1 cellular context compared by ENCODE assay signal in the genomic region with DNA sequence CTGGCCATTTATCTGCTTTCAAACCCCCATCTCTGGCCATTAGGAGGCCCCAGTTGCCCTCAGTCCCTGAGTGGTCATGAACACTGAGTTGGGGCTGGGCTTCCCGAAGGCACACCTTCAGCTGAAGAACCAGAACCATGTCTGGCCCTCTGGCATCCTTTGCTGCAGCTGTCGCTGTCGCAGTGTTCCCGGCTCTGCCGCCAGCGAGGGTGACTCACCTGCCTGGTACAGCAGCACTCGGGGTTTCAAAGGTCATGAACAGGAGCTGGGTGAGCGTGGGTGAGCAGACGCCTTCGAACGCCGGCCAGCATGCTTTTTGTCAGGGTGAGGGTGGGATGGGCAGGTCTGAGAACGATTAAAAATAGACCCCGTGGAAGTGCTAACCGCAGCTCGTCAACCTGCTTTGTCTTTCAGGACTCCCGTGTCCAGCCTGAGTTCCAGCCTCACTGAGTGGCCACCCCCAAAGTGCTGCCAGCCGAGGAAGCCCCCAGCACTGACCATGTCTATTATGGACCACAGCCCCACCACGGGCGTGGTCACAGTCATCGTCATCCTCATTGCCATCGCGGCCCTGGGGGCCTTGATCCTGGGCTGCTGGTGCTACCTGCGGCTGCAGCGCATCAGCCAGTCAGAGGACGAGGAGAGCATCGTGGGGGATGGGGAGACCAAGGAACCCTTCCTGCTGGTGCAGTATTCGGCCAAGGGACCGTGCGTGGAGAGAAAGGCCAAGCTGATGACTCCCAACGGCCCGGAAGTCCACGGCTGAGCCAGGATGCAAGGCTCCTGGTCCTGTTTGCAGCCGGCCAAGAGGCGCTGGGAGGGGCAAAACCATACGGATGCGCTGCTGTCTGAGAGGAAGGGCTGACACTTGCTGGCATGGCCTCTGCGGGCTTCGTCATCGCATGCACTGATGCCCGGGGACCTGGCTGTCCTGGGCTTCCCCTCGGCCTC.
A peak's percentile ranks its signal among the peaks of the same experiment; 100 is the strongest.
TF ChIP-seq lines count a peak whose summit lies in the region.

No MANE protein-coding gene starts in this region.

TF ChIP-seq in HepG2, 621 proteins besides CTCF, POLR2A, EP300 and RAD21 (continued from another document and continues in another):
- TF ChIP-seq ZNF446 (CRISPR knock-in tag; IDR thresholded peaks at IDR 0.05) (0 out of 2 replicates have a peak, but pooled peaks have one; percentile 44), ZNF703 (CRISPR knock-in tag; IDR thresholded peaks at IDR 0.05; ENCODE audit: borderline replicate concordance) (no peak), ELF4 (CRISPR knock-in tag; IDR thresholded peaks at IDR 0.05; ENCODE audit: borderline replicate concordance) (no peak), KDM6A (CRISPR knock-in tag; IDR thresholded peaks at IDR 0.05; ENCODE audit: low read depth) (peak; percentile 52; the same call in 1 of the 2 replicates), ZXDC (CRISPR knock-in tag; IDR thresholded peaks at IDR 0.05) (0 out of 2 replicates have a peak, but pooled peaks have one; percentile 51), ZNF572 (CRISPR knock-in tag; IDR thresholded peaks at IDR 0.05) (no peak), RBM39 (IDR thresholded peaks at IDR 0.05; ENCODE audit: low read depth, low read length, poor library complexity, severe bottlenecking) (no peak), ZNF34 (CRISPR knock-in tag; IDR thresholded peaks at IDR 0.05; ENCODE audit: borderline replicate concordance) (peak; percentile 45; the same call in 1 of the 2 replicates), ZNF343 (CRISPR knock-in tag; IDR thresholded peaks at IDR 0.05) (peak; percentile 64), CEBPG (CRISPR knock-in tag; IDR thresholded peaks at IDR 0.05) (no peak; the same call in 1 of the 2 replicates), ZSCAN9 (CRISPR knock-in tag; IDR thresholded peaks at IDR 0.05; ENCODE audit: borderline replicate concordance) (peak; percentile 62; the same call in 1 of the 2 replicates), ZNF335 (CRISPR knock-in tag; IDR thresholded peaks at IDR 0.05) (peak; percentile 65; the same call in 1 of the 2 replicates), ZNF274 (CRISPR knock-in tag; IDR thresholded peaks at IDR 0.05) (peak; percentile 11; the same call in 1 of the 2 replicates), MXI1 (IDR thresholded peaks at IDR 0.05; ENCODE audit: borderline replicate concordance, low read depth, low read length) (peak; percentile 69; the same call in 1 of the 3 replicates), THAP9 (CRISPR knock-in tag; IDR thresholded peaks at IDR 0.05; ENCODE audit: borderline replicate concordance) (peak; percentile 54; the same call in 1 of the 2 replicates), ZNF230 (CRISPR knock-in tag; IDR thresholded peaks at IDR 0.05) (no peak; the same call in 1 of the 2 replicates), ZFP82 (CRISPR knock-in tag; IDR thresholded peaks at IDR 0.05; ENCODE audit: borderline replicate concordance) (no peak), PAF1 (CRISPR knock-in tag; IDR thresholded peaks at IDR 0.05) (no peak), SETDB1 (CRISPR knock-in tag; IDR thresholded peaks at IDR 0.05; ENCODE audit: borderline replicate concordance) (no peak), SMC3 (IDR thresholded peaks at IDR 0.05; ENCODE audit: low read length) (no peak; the same call in 1 of the 2 replicates), SP2 (CRISPR knock-in tag; IDR thresholded peaks at IDR 0.05) (no peak), CHD4 (IDR thresholded peaks at IDR 0.05; ENCODE audit: borderline replicate concordance, low read length) (no peak)
- TF ChIP-seq, protein P1, sequence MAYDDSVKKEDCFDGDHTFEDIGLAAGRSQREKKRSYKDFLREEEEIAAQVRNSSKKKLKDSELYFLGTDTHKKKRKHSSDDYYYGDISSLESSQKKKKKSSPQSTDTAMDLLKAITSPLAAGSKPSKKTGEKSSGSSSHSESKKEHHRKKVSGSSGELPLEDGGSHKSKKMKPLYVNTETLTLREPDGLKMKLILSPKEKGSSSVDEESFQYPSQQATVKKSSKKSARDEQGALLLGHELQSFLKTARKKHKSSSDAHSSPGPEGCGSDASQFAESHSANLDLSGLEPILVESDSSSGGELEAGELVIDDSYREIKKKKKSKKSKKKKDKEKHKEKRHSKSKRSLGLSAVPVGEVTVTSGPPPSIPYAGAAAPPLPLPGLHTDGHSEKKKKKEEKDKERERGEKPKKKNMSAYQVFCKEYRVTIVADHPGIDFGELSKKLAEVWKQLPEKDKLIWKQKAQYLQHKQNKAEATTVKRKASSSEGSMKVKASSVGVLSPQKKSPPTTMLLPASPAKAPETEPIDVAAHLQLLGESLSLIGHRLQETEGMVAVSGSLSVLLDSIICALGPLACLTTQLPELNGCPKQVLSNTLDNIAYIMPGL (CRISPR knock-in tag; IDR thresholded peaks at IDR 0.05; ENCODE audit: borderline replicate concordance in 1 of 2, low read depth in 1 of 2) = peak in 1 of 2 experiments; percentile 47; a peak in 1 of 4 replicates
- TF ChIP-seq, protein P2, sequence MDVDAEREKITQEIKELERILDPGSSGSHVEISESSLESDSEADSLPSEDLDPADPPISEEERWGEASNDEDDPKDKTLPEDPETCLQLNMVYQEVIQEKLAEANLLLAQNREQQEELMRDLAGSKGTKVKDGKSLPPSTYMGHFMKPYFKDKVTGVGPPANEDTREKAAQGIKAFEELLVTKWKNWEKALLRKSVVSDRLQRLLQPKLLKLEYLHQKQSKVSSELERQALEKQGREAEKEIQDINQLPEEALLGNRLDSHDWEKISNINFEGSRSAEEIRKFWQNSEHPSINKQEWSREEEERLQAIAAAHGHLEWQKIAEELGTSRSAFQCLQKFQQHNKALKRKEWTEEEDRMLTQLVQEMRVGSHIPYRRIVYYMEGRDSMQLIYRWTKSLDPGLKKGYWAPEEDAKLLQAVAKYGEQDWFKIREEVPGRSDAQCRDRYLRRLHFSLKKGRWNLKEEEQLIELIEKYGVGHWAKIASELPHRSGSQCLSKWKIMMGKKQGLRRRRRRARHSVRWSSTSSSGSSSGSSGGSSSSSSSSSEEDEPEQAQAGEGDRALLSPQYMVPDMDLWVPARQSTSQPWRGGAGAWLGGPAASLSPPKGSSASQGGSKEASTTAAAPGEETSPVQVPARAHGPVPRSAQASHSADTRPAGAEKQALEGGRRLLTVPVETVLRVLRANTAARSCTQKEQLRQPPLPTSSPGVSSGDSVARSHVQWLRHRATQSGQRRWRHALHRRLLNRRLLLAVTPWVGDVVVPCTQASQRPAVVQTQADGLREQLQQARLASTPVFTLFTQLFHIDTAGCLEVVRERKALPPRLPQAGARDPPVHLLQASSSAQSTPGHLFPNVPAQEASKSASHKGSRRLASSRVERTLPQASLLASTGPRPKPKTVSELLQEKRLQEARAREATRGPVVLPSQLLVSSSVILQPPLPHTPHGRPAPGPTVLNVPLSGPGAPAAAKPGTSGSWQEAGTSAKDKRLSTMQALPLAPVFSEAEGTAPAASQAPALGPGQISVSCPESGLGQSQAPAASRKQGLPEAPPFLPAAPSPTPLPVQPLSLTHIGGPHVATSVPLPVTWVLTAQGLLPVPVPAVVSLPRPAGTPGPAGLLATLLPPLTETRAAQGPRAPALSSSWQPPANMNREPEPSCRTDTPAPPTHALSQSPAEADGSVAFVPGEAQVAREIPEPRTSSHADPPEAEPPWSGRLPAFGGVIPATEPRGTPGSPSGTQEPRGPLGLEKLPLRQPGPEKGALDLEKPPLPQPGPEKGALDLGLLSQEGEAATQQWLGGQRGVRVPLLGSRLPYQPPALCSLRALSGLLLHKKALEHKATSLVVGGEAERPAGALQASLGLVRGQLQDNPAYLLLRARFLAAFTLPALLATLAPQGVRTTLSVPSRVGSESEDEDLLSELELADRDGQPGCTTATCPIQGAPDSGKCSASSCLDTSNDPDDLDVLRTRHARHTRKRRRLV (CRISPR knock-in tag; IDR thresholded peaks at IDR 0.05) = no peak
- TF ChIP-seq, protein P3, sequence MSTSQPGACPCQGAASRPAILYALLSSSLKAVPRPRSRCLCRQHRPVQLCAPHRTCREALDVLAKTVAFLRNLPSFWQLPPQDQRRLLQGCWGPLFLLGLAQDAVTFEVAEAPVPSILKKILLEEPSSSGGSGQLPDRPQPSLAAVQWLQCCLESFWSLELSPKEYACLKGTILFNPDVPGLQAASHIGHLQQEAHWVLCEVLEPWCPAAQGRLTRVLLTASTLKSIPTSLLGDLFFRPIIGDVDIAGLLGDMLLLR (CRISPR knock-in tag; IDR thresholded peaks at IDR 0.05) = no peak
- TF ChIP-seq, protein P4, sequence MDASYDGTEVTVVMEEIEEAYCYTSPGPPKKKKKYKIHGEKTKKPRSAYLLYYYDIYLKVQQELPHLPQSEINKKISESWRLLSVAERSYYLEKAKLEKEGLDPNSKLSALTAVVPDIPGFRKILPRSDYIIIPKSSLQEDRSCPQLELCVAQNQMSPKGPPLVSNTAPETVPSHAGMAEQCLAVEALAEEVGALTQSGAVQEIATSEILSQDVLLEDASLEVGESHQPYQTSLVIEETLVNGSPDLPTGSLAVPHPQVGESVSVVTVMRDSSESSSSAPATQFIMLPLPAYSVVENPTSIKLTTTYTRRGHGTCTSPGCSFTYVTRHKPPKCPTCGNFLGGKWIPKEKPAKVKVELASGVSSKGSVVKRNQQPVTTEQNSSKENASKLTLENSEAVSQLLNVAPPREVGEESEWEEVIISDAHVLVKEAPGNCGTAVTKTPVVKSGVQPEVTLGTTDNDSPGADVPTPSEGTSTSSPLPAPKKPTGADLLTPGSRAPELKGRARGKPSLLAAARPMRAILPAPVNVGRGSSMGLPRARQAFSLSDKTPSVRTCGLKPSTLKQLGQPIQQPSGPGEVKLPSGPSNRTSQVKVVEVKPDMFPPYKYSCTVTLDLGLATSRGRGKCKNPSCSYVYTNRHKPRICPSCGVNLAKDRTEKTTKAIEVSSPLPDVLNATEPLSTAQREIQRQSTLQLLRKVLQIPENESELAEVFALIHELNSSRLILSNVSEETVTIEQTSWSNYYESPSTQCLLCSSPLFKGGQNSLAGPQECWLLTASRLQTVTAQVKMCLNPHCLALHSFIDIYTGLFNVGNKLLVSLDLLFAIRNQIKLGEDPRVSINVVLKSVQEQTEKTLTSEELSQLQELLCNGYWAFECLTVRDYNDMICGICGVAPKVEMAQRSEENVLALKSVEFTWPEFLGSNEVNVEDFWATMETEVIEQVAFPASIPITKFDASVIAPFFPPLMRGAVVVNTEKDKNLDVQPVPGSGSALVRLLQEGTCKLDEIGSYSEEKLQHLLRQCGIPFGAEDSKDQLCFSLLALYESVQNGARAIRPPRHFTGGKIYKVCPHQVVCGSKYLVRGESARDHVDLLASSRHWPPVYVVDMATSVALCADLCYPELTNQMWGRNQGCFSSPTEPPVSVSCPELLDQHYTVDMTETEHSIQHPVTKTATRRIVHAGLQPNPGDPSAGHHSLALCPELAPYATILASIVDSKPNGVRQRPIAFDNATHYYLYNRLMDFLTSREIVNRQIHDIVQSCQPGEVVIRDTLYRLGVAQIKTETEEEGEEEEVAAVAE (CRISPR knock-in tag; IDR thresholded peaks at IDR 0.05; ENCODE audit: borderline replicate concordance) = peak; percentile 74; the same call in 1 of the 2 replicates
- TF ChIP-seq, protein P5, sequence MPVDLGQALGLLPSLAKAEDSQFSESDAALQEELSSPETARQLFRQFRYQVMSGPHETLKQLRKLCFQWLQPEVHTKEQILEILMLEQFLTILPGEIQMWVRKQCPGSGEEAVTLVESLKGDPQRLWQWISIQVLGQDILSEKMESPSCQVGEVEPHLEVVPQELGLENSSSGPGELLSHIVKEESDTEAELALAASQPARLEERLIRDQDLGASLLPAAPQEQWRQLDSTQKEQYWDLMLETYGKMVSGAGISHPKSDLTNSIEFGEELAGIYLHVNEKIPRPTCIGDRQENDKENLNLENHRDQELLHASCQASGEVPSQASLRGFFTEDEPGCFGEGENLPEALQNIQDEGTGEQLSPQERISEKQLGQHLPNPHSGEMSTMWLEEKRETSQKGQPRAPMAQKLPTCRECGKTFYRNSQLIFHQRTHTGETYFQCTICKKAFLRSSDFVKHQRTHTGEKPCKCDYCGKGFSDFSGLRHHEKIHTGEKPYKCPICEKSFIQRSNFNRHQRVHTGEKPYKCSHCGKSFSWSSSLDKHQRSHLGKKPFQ (CRISPR knock-in tag; IDR thresholded peaks at IDR 0.05; ENCODE audit: insufficient replicate concordance) = no peak
- TF ChIP-seq, protein P6, sequence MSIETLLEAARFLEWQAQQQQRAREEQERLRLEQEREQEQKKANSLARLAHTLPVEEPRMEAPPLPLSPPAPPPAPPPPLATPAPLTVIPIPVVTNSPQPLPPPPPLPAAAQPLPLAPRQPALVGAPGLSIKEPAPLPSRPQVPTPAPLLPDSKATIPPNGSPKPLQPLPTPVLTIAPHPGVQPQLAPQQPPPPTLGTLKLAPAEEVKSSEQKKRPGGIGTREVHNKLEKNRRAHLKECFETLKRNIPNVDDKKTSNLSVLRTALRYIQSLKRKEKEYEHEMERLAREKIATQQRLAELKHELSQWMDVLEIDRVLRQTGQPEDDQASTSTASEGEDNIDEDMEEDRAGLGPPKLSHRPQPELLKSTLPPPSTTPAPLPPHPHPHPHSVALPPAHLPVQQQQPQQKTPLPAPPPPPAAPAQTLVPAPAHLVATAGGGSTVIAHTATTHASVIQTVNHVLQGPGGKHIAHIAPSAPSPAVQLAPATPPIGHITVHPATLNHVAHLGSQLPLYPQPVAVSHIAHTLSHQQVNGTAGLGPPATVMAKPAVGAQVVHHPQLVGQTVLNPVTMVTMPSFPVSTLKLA (IDR thresholded peaks at IDR 0.05) = no peak
